Comparison of ENCODE assay signal across 26 cellular contexts in the genomic region with DNA sequence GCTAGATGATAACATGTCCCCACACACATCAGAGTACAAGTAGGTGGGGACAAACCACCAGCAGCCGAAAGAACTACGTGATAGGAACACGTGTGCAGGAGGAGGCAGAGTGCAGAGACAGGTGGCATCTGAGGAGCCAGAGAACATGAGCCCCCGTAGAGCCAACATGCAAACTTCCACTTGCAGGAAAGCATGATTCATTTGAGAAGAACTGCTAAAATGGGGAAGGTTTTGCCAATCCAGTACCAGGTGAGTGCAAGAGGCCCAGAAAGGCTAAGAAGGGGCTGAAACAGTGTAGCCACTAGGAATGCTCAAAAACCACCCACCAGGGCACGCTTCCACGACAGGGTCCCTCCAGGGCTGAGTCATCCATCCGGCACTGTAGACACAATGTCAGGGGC.
A peak's percentile ranks its signal among the peaks of the same experiment; 100 is the strongest.
DNase-seq lines count a peak whose midpoint lies in the region; ATAC-seq and TF ChIP-seq lines count a peak whose summit lies in the region.
"Had no signal": no experiment of that assay in that cellular context is flagged by ENCODE, and none has a peak within 500 bp of the region (broad histone marks: within the 10 kb centered on the region; RNA-seq: fewer than 3 reads in every experiment).

No MANE protein-coding gene starts in this region.

- no peaks in the 10 kb centered on the region for H3K4me1 Mint-ChIP-seq in MCF 10A (ENCODE audit: insufficient read depth, unreplicated experiment)
- H3K4me1 Mint-ChIP-seq: activated CD4-positive, alpha-beta T cell treated with anti-CD3 and anti-CD28 coated beads for 36 hours; central memory CD8-positive, alpha-beta T cell had no signal

- peak; percentile 73 for DNase-seq in M059J (ENCODE audit: low read depth)
- peak; percentile 16 for DNase-seq in brain microvascular endothelial cell
- no peak for DNase-seq in smooth muscle cell (lab: John Stamatoyannopoulos, UW; ENCODE audit: unreplicated experiment)
- DNase-seq in foreskin melanocyte = no peak
- DNase-seq in MCF 10A (ENCODE audit: unreplicated experiment) = no peak
- DNase-seq: activated CD4-positive, alpha-beta T cell treated with anti-CD3 and anti-CD28 coated beads for 36 hours; activated T-cell treated with anti-CD3 and anti-CD28 coated beads for 4 hours; anterior cingulate cortex; C1 segment of cervical spinal cord; Caco-2; DMS79 treated with DMSO at 0.1 percent for 48 hours; H9; KBM-7; kidney; NCI-H1436; NCI-H2107; NCI-H446; NCI-H82; pancreas; spleen had no signal

- ATAC-seq in GM18511 (IDR thresholded peaks at IDR 0.05; ENCODE audit: unreplicated experiment) (peak; percentile 57), HG03280 (IDR thresholded peaks at IDR 0.05; ENCODE audit: unreplicated experiment) (no peak)
- ATAC-seq: activated CD4-positive, alpha-beta T cell treated with anti-CD3 and anti-CD28 coated beads for 36 hours; activated naive CD4-positive, alpha-beta T cell treated with anti-CD3 and anti-CD28 coated beads, Interleukin-2, amount 50 U/mL, for 72 hours; natural killer cell treated with Interleukin-12 subunit alpha and Interleukin-12 subunit beta and Interleukin-15 and Interleukin-18, amount 100 ng/mL, for 72 hours; pancreas had no signal

- WGBS in smooth muscle cell (ENCODE audit: low lambda C conversion rate) = 39% methylated on average over 7 of the region's 7 CpGs

- no peaks in the 10 kb centered on the region for H4K20me1 ChIP-seq in smooth muscle cell (ENCODE audit: low read depth)

- H3K36me3 Mint-ChIP-seq in MCF 10A (ENCODE audit: insufficient read depth, unreplicated experiment) = no peaks in the 10 kb centered on the region
- H3K36me3 Mint-ChIP-seq: natural killer cell treated with Interleukin-12 subunit alpha and Interleukin-12 subunit beta and Interleukin-15 and Interleukin-18, amount 100 ng/mL, for 72 hours had no signal

- H3K4me3 Mint-ChIP-seq in MCF 10A (ENCODE audit: unreplicated experiment) = no peak overlapping the region
- H3K4me3 Mint-ChIP-seq: activated CD4-positive, alpha-beta T cell treated with anti-CD3 and anti-CD28 coated beads for 36 hours; central memory CD8-positive, alpha-beta T cell; H9; natural killer cell treated with Interleukin-12 subunit alpha and Interleukin-12 subunit beta and Interleukin-15 and Interleukin-18, amount 100 ng/mL, for 72 hours had no signal

- H3K4me2 ChIP-seq in smooth muscle cell = peak overlapping the region; percentile 33

- in situ Hi-C loops in brain microvascular endothelial cell (cut with HindIII; ENCODE audit: low pct_ligation_motif_present, low sequenced_read_pairs) = no loop called here

- no peaks in the 10 kb centered on the region for H3K27me3 Mint-ChIP-seq in MCF 10A (ENCODE audit: insufficient read depth, unreplicated experiment)
- H3K27me3 Mint-ChIP-seq: central memory CD8-positive, alpha-beta T cell; natural killer cell treated with Interleukin-12 subunit alpha and Interleukin-12 subunit beta and Interleukin-15 and Interleukin-18, amount 100 ng/mL, for 72 hours had no signal

- H3K27me3 ChIP-seq in brain microvascular endothelial cell (replicated peaks) (no peaks in the 10 kb centered on the region), smooth muscle cell (ENCODE audit: low read depth) (no peaks in the 10 kb centered on the region)
- H3K27me3 ChIP-seq: pancreas, spleen, tibial nerve had no signal

- no peaks in the 10 kb centered on the region for H3K79me2 ChIP-seq in smooth muscle cell (ENCODE audit: low read depth)

- H3K4me3 ChIP-seq in brain microvascular endothelial cell (ENCODE audit: low read depth, low read length) (no peak overlapping the region), smooth muscle cell (no peak overlapping the region)
- H3K4me3 ChIP-seq: pancreas, spleen, tibial nerve had no signal

- H3K9me3 ChIP-seq in smooth muscle cell (replicated peaks; ENCODE audit: low read depth) = no peaks in the 10 kb centered on the region
- H3K9me3 ChIP-seq: Caco-2, pancreas had no signal

- intact Hi-C loops in MCF 10A (cut with micrococcal nuclease) = no loop called here

- no peak overlapping the region for H3K27ac ChIP-seq in brain microvascular endothelial cell
- H3K27ac ChIP-seq in smooth muscle cell (ENCODE audit: low read depth) = peak overlapping the region; percentile 87
- H3K27ac ChIP-seq: pancreas, spleen, tibial nerve had no signal

- H3K4me1 ChIP-seq in smooth muscle cell (ENCODE audit: low read depth) = peaks cover 4% of the 10 kb centered on the region
- H3K4me1 ChIP-seq: Caco-2, pancreas, spleen, tibial nerve had no signal

- no peak for TF ChIP-seq CTCF in brain microvascular endothelial cell (IDR thresholded peaks at IDR 0.05; ENCODE audit: low read depth, low read length, missing control alignments)
- TF ChIP-seq CTCF in smooth muscle cell (IDR thresholded peaks at IDR 0.05; ENCODE audit: borderline replicate concordance, insufficient read depth, poor library complexity, severe bottlenecking) = no peak
- TF ChIP-seq CTCF in MCF 10A (IDR thresholded peaks at IDR 0.05; ENCODE audit: unreplicated experiment) = no peak

- H3K9me3 Mint-ChIP-seq in MCF 10A (ENCODE audit: unreplicated experiment) = peaks cover 9% of the 10 kb centered on the region

- POLR2A ChIA-PET in MCF 10A (lab: Yijun Ruan, JAX) = no interaction called here

- BruUV-seq in MCF 10A (replicated peaks; lab: Mats Ljungman, UMichigan) = no TSS peak

- H3K9ac ChIP-seq in smooth muscle cell (ENCODE audit: low read depth) = no peak overlapping the region

- H3K27ac Mint-ChIP-seq in MCF 10A (ENCODE audit: low read depth, unreplicated experiment) = no peak overlapping the region
- H3K27ac Mint-ChIP-seq: activated CD4-positive, alpha-beta T cell treated with anti-CD3 and anti-CD28 coated beads for 36 hours; activated naive CD4-positive, alpha-beta T cell treated with anti-CD3 and anti-CD28 coated beads, Interleukin-2, amount 50 U/mL, for 72 hours; H9; natural killer cell treated with Interleukin-12 subunit alpha and Interleukin-12 subunit beta and Interleukin-15 and Interleukin-18, amount 100 ng/mL, for 72 hours had no signal

- H3K36me3 ChIP-seq in brain microvascular endothelial cell (replicated peaks) (no peaks in the 10 kb centered on the region), smooth muscle cell (ENCODE audit: low read depth) (no peaks in the 10 kb centered on the region)
- H3K36me3 ChIP-seq: pancreas, spleen, tibial nerve had no signal

- H3F3A ChIP-seq in smooth muscle cell (ENCODE audit: low read depth) = no peaks in the 10 kb centered on the region

- peak overlapping the region; percentile 70 for H2AFZ ChIP-seq in smooth muscle cell (ENCODE audit: low read depth)

- CTCF ChIA-PET in MCF 10A (lab: Yijun Ruan, JAX) = no interaction called here

Comparison
In these comparisons a context has a peak if more than half of its experiments do, and no peak if none do; other contexts are left out.
1. DNase-seq: peak in M059J (single experiment) and brain microvascular endothelial cell (single experiment); none in smooth muscle cell (single experiment), foreskin melanocyte (single experiment) and MCF 10A (single experiment).